ENCODE assay signal across 30 cellular contexts in the genomic region with DNA sequence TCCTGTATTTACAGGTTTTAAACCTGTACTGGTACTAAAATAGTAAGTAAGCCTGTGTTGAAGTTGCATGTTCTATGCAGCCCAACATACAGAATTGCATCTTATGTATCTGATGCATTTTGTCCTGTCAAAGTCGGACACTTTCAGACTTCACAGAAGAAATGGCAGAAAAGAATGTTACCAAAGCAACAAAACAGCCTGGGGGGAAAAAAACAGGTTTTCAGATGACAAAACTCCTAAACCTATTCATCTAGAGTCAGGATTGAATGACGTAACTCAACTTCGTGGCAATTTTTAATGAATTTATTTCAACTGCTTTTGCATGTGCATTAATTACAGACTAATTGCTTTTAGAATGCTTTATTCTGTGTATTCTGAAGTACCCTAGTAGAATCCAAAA.
"Had no signal": no experiment of that assay in that cellular context is flagged by ENCODE, and none has a peak within 500 bp of the region (broad histone marks: within the 10 kb centered on the region; RNA-seq: fewer than 3 reads in every experiment).

No MANE protein-coding gene starts in this region.

- DNase-seq: activated B cell treated with CpG ODN at 0.5 μM for 24 hours; activated CD4-positive, alpha-beta memory T cell treated with anti-CD3 and anti-CD28 coated beads for 36 hours; activated CD4-positive, alpha-beta T cell treated with anti-CD3 and anti-CD28 coated beads for 36 hours; activated CD4-positive, alpha-beta T cell treated with anti-CD3 and anti-CD28 coated beads, Interleukin-2, amount 10 ng/mL, durations not matched to agents 24 days and 14 days; activated CD8-positive, alpha-beta memory T cell treated with anti-CD3 and anti-CD28 coated beads, Interleukin-2, amount 10 ng/mL, durations not matched to agents 7 days and 5 days; activated CD8-positive, alpha-beta memory T cell treated with anti-CD3 and anti-CD28 coated beads, Interleukin-2, amount 50 U/mL, for 4 hours; activated CD8-positive, alpha-beta T cell treated with anti-CD3 and anti-CD28 coated beads, Interleukin-2, amount 10 ng/mL, durations not matched to agents 7 days and 5 days; activated effector memory CD4-positive, alpha-beta T cell treated with anti-CD3 and anti-CD28 coated beads, Interleukin-2, amount 50 U/mL, for 16 hours; activated naive CD4-positive, alpha-beta T cell treated with anti-CD3 and anti-CD28 coated beads for 36 hours; activated naive CD8-positive, alpha-beta T cell treated with anti-CD3 and anti-CD28 coated beads for 36 hours; activated naive CD8-positive, alpha-beta T cell treated with anti-CD3 and anti-CD28 coated beads, Interleukin-2, amount 50 U/mL, for 24 hours; activated T-cell treated with anti-CD3 and anti-CD28 coated beads, Interleukin-2, amount 50 U/mL, for 1 hour; activated T-cell treated with anti-CD3 and anti-CD28 coated beads, Interleukin-2, amount 50 U/mL, for 48 hours; adrenal gland; amygdala; aorta; central memory CD4-positive, alpha-beta T cell; cerebellar nuclear complex; colonic mucosa; effector CD8-positive, alpha-beta T cell; erythroblast; foreskin melanocyte; SW 1271; T-cell; T-helper 9 cell; WERI-Rb-1 had no signal

- H3K36me3 ChIP-seq: adrenal gland, breast epithelium, cardiac muscle cell, colonic mucosa, esophagus muscularis mucosa, gastroesophageal sphincter, WERI-Rb-1 had no signal

- H3K4me1 ChIP-seq: breast epithelium, colonic mucosa had no signal

- H3K9me3 ChIP-seq: adrenal gland, breast epithelium, colonic mucosa, esophagus muscularis mucosa, gastroesophageal sphincter had no signal

- H3K27ac ChIP-seq: adrenal gland, breast epithelium, cardiac muscle cell, colonic mucosa, esophagus muscularis mucosa, gastroesophageal sphincter, WERI-Rb-1 had no signal

- H3K27me3 ChIP-seq: adrenal gland, breast epithelium, cardiac muscle cell, colonic mucosa, esophagus muscularis mucosa, gastroesophageal sphincter had no signal

- H3K4me3 ChIP-seq: adrenal gland, breast epithelium, cardiac muscle cell, colonic mucosa, esophagus muscularis mucosa, gastroesophageal sphincter had no signal
